Comparison of ENCODE assay signal across 29 cellular contexts in genomic region chr2:238963164-238963969, GRCh38.
A peak's percentile ranks its signal among the peaks of the same experiment; 100 is the strongest.
DNase-seq lines count a peak whose midpoint lies in the region; TF ChIP-seq lines count a peak whose summit lies in the region.
"Had no signal": no experiment of that assay in that cellular context is flagged by ENCODE, and none has a peak within 500 bp of the region (broad histone marks: within the 10 kb centered on the region; RNA-seq: fewer than 3 reads in every experiment).

No MANE protein-coding gene starts in this region.

- H2BK15ac ChIP-seq in mesenchymal stem cell (ENCODE audit: low read depth, poor library complexity, severe bottlenecking), result peak overlapping the region; percentile 57

- H3K9ac ChIP-seq in mammary epithelial cell (ENCODE audit: insufficient read depth, low read length), result no peak overlapping the region
- H3K9ac ChIP-seq in mesenchymal stem cell (ENCODE audit: low read length), result no peak overlapping the region

- no peaks in the 10 kb centered on the region for H3K36me3 ChIP-seq in mammary epithelial cell (ENCODE audit: insufficient read depth, low read length)
- no peaks in the 10 kb centered on the region for H3K36me3 ChIP-seq in mesenchymal stem cell (ENCODE audit: control insufficient read depth in 1 of 2, insufficient read depth in 2 of 2, low read depth in 1 of 2, low read length in 2 of 2)
- H3K36me3 ChIP-seq: right atrium auricular region, tibial artery had no signal

- no peak overlapping the region for H2BK5ac ChIP-seq in mesenchymal stem cell (ENCODE audit: low read depth, low read length, poor library complexity, severe bottlenecking)

- peak overlapping the region; percentile 66 for H4K8ac ChIP-seq in mesenchymal stem cell (ENCODE audit: low read length)

- H3K4me2 ChIP-seq in mammary epithelial cell (ENCODE audit: insufficient read depth, low read depth, low read length), result no peak overlapping the region
- no peak overlapping the region for H3K4me2 ChIP-seq in mesenchymal stem cell (ENCODE audit: low read length, poor library complexity, severe bottlenecking)
- H3K4me2 ChIP-seq: PC-9 had no signal

- H2AFZ ChIP-seq in mammary epithelial cell (ENCODE audit: low read depth, low read length), result peak overlapping the region; percentile 71
- no peak overlapping the region for H2AFZ ChIP-seq in mesenchymal stem cell (ENCODE audit: low read depth, low read length)
- H2AFZ ChIP-seq: PC-9 had no signal

- H2BK120ac ChIP-seq in mesenchymal stem cell (ENCODE audit: low read depth, low read length), result no peak overlapping the region

- H3K4me3 ChIP-seq in mammary epithelial cell (replicated peaks in 1 of 3; ENCODE audit: insufficient read depth in 1 of 3, low read depth in 2 of 3, low read length in 3 of 3) (no peak overlapping the region), mesenchymal stem cell (ENCODE audit: insufficient read depth in 1 of 2, low read depth in 1 of 2, low read length in 2 of 2) (no peak overlapping the region)
- H3K4me3 ChIP-seq: body of pancreas, PC-9, right atrium auricular region, tibial artery had no signal

- no peaks in the 10 kb centered on the region for H4K20me1 ChIP-seq in mammary epithelial cell (ENCODE audit: insufficient read depth, low read length)

- H3K4me3 Mint-ChIP-seq in MCF 10A (ENCODE audit: unreplicated experiment) (no peak overlapping the region), type B pancreatic cell (no peak overlapping the region)
- H3K4me3 Mint-ChIP-seq: activated CD4-positive, alpha-beta T cell treated with anti-CD3 and anti-CD28 coated beads, Interleukin-2, amount 10 ng/mL, durations not matched to agents 24 days and 14 days; activated naive CD8-positive, alpha-beta T cell; activated T-helper 17 cell treated with anti-CD3 and anti-CD28 coated beads, Interleukin-2, amount 50 U/mL, for 72 hours; CD8-positive, alpha-beta T cell; immature natural killer cell; stimulated activated naive CD8-positive, alpha-beta T cell treated with anti-CD3 and anti-CD28 coated beads, Interleukin-15, Interleukin-2, amounts not matched to agents 100 ng/mL and 50 ng/mL, for 24 hours; T-helper 1 cell treated with Interleukin-12 subunit alpha and Interleukin-12 subunit beta and Interleukin-4 antibody, amounts not matched to agents 30 μg/mL and 1 μg/mL, for 36 hours had no signal

- no peak overlapping the region for H3K14ac ChIP-seq in mesenchymal stem cell (ENCODE audit: low read length in 2 of 2)

- H3K23ac ChIP-seq in mesenchymal stem cell (ENCODE audit: low read length in 2 of 2), result no peak overlapping the region

- no peaks in the 10 kb centered on the region for H3K36me3 Mint-ChIP-seq in MCF 10A (ENCODE audit: insufficient read depth, unreplicated experiment)
- H3K36me3 Mint-ChIP-seq in type B pancreatic cell, result no peaks in the 10 kb centered on the region
- H3K36me3 Mint-ChIP-seq: activated naive CD8-positive, alpha-beta T cell; CD8-positive, alpha-beta T cell; immature natural killer cell had no signal

- no peak for DNase-seq in mammary epithelial cell
- no peak for DNase-seq in MCF 10A (ENCODE audit: unreplicated experiment)
- peak; percentile 52 for DNase-seq in dermis blood vessel endothelial cell
- DNase-seq in mesenchymal stem cell, result peak; percentile 20
- peak; percentile 60 for DNase-seq in type B pancreatic cell (ENCODE audit: extremely low spot score, unreplicated experiment)
- no peak for DNase-seq in substantia nigra (lab: John Stamatoyannopoulos, UW)
- no peak for DNase-seq in central memory CD4-positive, alpha-beta T cell
- no peak for DNase-seq in SK-N-DZ (ENCODE audit: low spot score)
- DNase-seq: activated CD4-positive, alpha-beta T cell treated with anti-CD3 and anti-CD28 coated beads, Interleukin-2, amount 10 ng/mL, durations not matched to agents 24 days and 14 days; AML-193; body of pancreas; cortex of kidney; DMS153; H7; immature natural killer cell; KBM-7; NCI-H1048; NCI-H187 treated with DMSO at 0.1 percent for 48 hours; PC-9; stimulated activated CD4-positive, alpha-beta T cell treated with anti-CD3 and anti-CD28 coated beads, Interleukin-12 subunit alpha, Interleukin-12 subunit beta, amount 100 ng/mL, for 4 hours; stimulated activated CD4-positive, alpha-beta T cell treated with anti-CD3 and anti-CD28 coated beads, Interleukin-4, amount 100 ng/mL, for 4 hours had no signal

- in situ Hi-C loops in mammary epithelial cell (cut with MboI; ENCODE audit: low sequenced_read_pairs in 2 of 2), result no loop called here

- no peaks in the 10 kb centered on the region for H3K9me3 ChIP-seq in mammary epithelial cell (replicated peaks; ENCODE audit: insufficient read depth, low read length)
- no peaks in the 10 kb centered on the region for H3K9me3 ChIP-seq in mesenchymal stem cell (ENCODE audit: control insufficient read depth, low read length)
- H3K9me3 ChIP-seq: body of pancreas, right atrium auricular region, tibial artery had no signal

- BruUV-seq in mammary epithelial cell (replicated peaks; lab: Mats Ljungman, UMichigan) (no TSS peak), MCF 10A (replicated peaks; lab: Mats Ljungman, UMichigan) (no TSS peak)

- H3K4me1 Mint-ChIP-seq in MCF 10A (ENCODE audit: insufficient read depth, unreplicated experiment) (no peaks in the 10 kb centered on the region), type B pancreatic cell (ENCODE audit: unreplicated experiment) (peaks cover 12% of the 10 kb centered on the region)
- H3K4me1 Mint-ChIP-seq: activated CD4-positive, alpha-beta T cell treated with anti-CD3 and anti-CD28 coated beads, Interleukin-2, amount 10 ng/mL, durations not matched to agents 24 days and 14 days; activated T-helper 17 cell treated with anti-CD3 and anti-CD28 coated beads, Interleukin-2, amount 50 U/mL, for 72 hours; immature natural killer cell had no signal

- H3K27me3 ChIP-seq in mammary epithelial cell (ENCODE audit: insufficient read depth, low read length) (no peaks in the 10 kb centered on the region), mesenchymal stem cell (ENCODE audit: control insufficient read depth in 1 of 2, insufficient read depth in 1 of 2, low read length in 2 of 2) (peaks cover 6 to 7% of the 10 kb centered on the region in 2 experiments)
- H3K27me3 ChIP-seq: body of pancreas, right atrium auricular region had no signal

- POLR2A ChIA-PET in MCF 10A (lab: Yijun Ruan, JAX), result no interaction called here

- no peaks in the 10 kb centered on the region for H3K79me1 ChIP-seq in mesenchymal stem cell (replicated peaks; ENCODE audit: low read length, poor library complexity, severe bottlenecking)

- H3K79me2 ChIP-seq in mammary epithelial cell (ENCODE audit: insufficient read depth, low read length), result no peaks in the 10 kb centered on the region

- no peak overlapping the region for H2BK12ac ChIP-seq in mesenchymal stem cell (ENCODE audit: low read length in 2 of 2)

- H2AK5ac ChIP-seq in mesenchymal stem cell (ENCODE audit: low read length, severe bottlenecking), result no peak overlapping the region

- H3K9me3 Mint-ChIP-seq in MCF 10A (ENCODE audit: unreplicated experiment), result peaks cover under 1% of the 10 kb centered on the region
- H3K9me3 Mint-ChIP-seq in type B pancreatic cell, result no peaks in the 10 kb centered on the region
- H3K9me3 Mint-ChIP-seq: activated CD4-positive, alpha-beta T cell treated with anti-CD3 and anti-CD28 coated beads, Interleukin-2, amount 10 ng/mL, durations not matched to agents 24 days and 14 days; activated T-helper 17 cell treated with anti-CD3 and anti-CD28 coated beads, Interleukin-2, amount 50 U/mL, for 72 hours; CD8-positive, alpha-beta T cell; immature natural killer cell; stimulated activated naive CD8-positive, alpha-beta T cell treated with anti-CD3 and anti-CD28 coated beads, Interleukin-15, Interleukin-2, amounts not matched to agents 100 ng/mL and 50 ng/mL, for 24 hours; T-helper 1 cell treated with Interleukin-12 subunit alpha and Interleukin-12 subunit beta and Interleukin-4 antibody, amounts not matched to agents 30 μg/mL and 1 μg/mL, for 36 hours had no signal

- WGBS in mammary epithelial cell (ENCODE audit: low coverage, missing lambda C conversion rate), result 45% methylated on average over 10 of the region's 15 CpGs
- 70% methylated on average over 15 of the region's 15 CpGs for WGBS in mesenchymal stem cell

- H3K18ac ChIP-seq in mesenchymal stem cell (ENCODE audit: low read depth in 1 of 2, low read length in 2 of 2), result peak overlapping the region in 1 of 2 experiments; percentile 48

- no peak overlapping the region for H3K4ac ChIP-seq in mesenchymal stem cell (ENCODE audit: low read depth in 1 of 2, low read length in 2 of 2)

- H3K27ac ChIP-seq in mammary epithelial cell (ENCODE audit: insufficient read depth, low read depth, low read length), result no peak overlapping the region
- no peak overlapping the region for H3K27ac ChIP-seq in mesenchymal stem cell (ENCODE audit: low read length, poor library complexity, severe bottlenecking)
- no peak overlapping the region for H3K27ac ChIP-seq in substantia nigra (ENCODE audit: low read depth, low read length, poor library complexity, severe bottlenecking)
- H3K27ac ChIP-seq: 22Rv1, body of pancreas, PC-9, right atrium auricular region, tibial artery had no signal

- TF ChIP-seq CTCF in mammary epithelial cell (conservative IDR thresholded peaks at IDR 0.05 in 1 of 2, IDR thresholded peaks at IDR 0.05 in 1 of 2; ENCODE audit: extremely low read depth in 1 of 2, insufficient read depth in 1 of 2, low read depth in 1 of 2, low read length in 2 of 2), result no peak
- TF ChIP-seq CTCF in MCF 10A (IDR thresholded peaks at IDR 0.05; ENCODE audit: unreplicated experiment), result no peak
- no peak for TF ChIP-seq CTCF in type B pancreatic cell (conservative IDR thresholded peaks at IDR 0.05)

- no peak overlapping the region for H3K27ac Mint-ChIP-seq in MCF 10A (ENCODE audit: low read depth, unreplicated experiment)
- no peak overlapping the region for H3K27ac Mint-ChIP-seq in type B pancreatic cell
- H3K27ac Mint-ChIP-seq: activated CD4-positive, alpha-beta T cell treated with anti-CD3 and anti-CD28 coated beads, Interleukin-2, amount 10 ng/mL, durations not matched to agents 24 days and 14 days; activated naive CD8-positive, alpha-beta T cell; activated T-helper 17 cell treated with anti-CD3 and anti-CD28 coated beads, Interleukin-2, amount 50 U/mL, for 72 hours; CD8-positive, alpha-beta T cell; immature natural killer cell; stimulated activated naive CD8-positive, alpha-beta T cell treated with anti-CD3 and anti-CD28 coated beads, Interleukin-15, Interleukin-2, amounts not matched to agents 100 ng/mL and 50 ng/mL, for 24 hours; T-helper 1 cell treated with Interleukin-12 subunit alpha and Interleukin-12 subunit beta and Interleukin-4 antibody, amounts not matched to agents 30 μg/mL and 1 μg/mL, for 36 hours had no signal

- intact Hi-C loops in mammary epithelial cell (cut with micrococcal nuclease) (no loop called here), MCF 10A (cut with micrococcal nuclease) (no loop called here)

- H3K4me1 ChIP-seq in mammary epithelial cell (ENCODE audit: insufficient read depth, low read length) (no peaks in the 10 kb centered on the region), mesenchymal stem cell (ENCODE audit: control insufficient read depth, insufficient read depth, low read depth, low read length) (peaks cover 11% of the 10 kb centered on the region)
- H3K4me1 ChIP-seq: body of pancreas, right atrium auricular region, tibial artery had no signal

- H3K27me3 Mint-ChIP-seq in MCF 10A (ENCODE audit: insufficient read depth, unreplicated experiment), result no peaks in the 10 kb centered on the region
- H3K27me3 Mint-ChIP-seq in type B pancreatic cell, result peaks cover 19% of the 10 kb centered on the region

- CTCF ChIA-PET in mammary epithelial cell (lab: Charles Lee; ENCODE audit: low non-redundant PET) (no interaction called here), MCF 10A (lab: Yijun Ruan, JAX) (interaction anchor here (1.1 kb wide), 1 partner anchor 23 kb away, joined by 3 read pairs; no protein-coding TSS in a partner anchor)

- dilution Hi-C loops in mammary epithelial cell (cut with HindIII; ENCODE audit: low sequenced_read_pairs), result no loop called here

- no peak overlapping the region for H4K91ac ChIP-seq in mesenchymal stem cell (ENCODE audit: low read length)

Comparison
In these comparisons a context has a peak if more than half of its experiments do, and no peak if none do; other contexts are left out.
1. DNase-seq: peak in dermis blood vessel endothelial cell (single experiment), mesenchymal stem cell (single experiment) and type B pancreatic cell (single experiment); none in mammary epithelial cell (single experiment), MCF 10A (single experiment), substantia nigra (0 of 49), central memory CD4-positive, alpha-beta T cell (single experiment) and SK-N-DZ (single experiment).